Comparison of ENCODE assay signal across 8 cellular contexts in genomic region chr3:48034000-48034516, GRCh38. TPM values are rescaled to one million over a fixed set of nuclear protein-coding genes. Genes with fewer than 3 reads are reported as not detected.
DNase-seq lines count a peak whose midpoint lies in the region; ATAC-seq and TF ChIP-seq lines count a peak whose summit lies in the region.

No MANE protein-coding gene starts in this region.

- peaks cover 55% of the 10 kb centered on the region for H3K4me1 Mint-ChIP-seq in chondrocyte (ENCODE audit: low read depth)
- peaks cover 14% of the 10 kb centered on the region for H3K4me1 Mint-ChIP-seq in memory B cell

- no peak for TF ChIP-seq CTCF in chondrocyte (IDR thresholded peaks at IDR 0.05)

- DNase-seq in AG08396 (ENCODE audit: low spot score) = peak; percentile 42
- DNase-seq in NCI-H2029 (lab: John Stamatoyannopoulos, UW) = peak; percentile 89
- no peak for DNase-seq in chondrocyte (ENCODE audit: low spot score)
- no peak for DNase-seq in memory B cell (ENCODE audit: low spot score in 2 of 2)
- DNase-seq in NCI-H1417 (lab: John Stamatoyannopoulos, UW) = no peak
- DNase-seq in posterior vena cava (ENCODE audit: low spot score) = no peak

- H3K36me3 Mint-ChIP-seq in chondrocyte (ENCODE audit: low read depth) (peaks cover 2% of the 10 kb centered on the region), memory B cell (peaks cover 5% of the 10 kb centered on the region)

- H3K27me3 Mint-ChIP-seq in chondrocyte (ENCODE audit: low read depth) (no peaks in the 10 kb centered on the region), memory B cell (no peaks in the 10 kb centered on the region)

- ATAC-seq in memory B cell (ENCODE audit: low read depth) = no peak
- no peak for ATAC-seq in HG03521 (IDR thresholded peaks at IDR 0.05; ENCODE audit: unreplicated experiment)
- ATAC-seq in HG03095 (IDR thresholded peaks at IDR 0.05; ENCODE audit: unreplicated experiment) = no peak

- H3K9me3 Mint-ChIP-seq in chondrocyte (ENCODE audit: low read depth) (no peaks in the 10 kb centered on the region), memory B cell (no peaks in the 10 kb centered on the region)

- no peak overlapping the region for H3K4me3 Mint-ChIP-seq in chondrocyte (ENCODE audit: unreplicated experiment)
- H3K4me3 Mint-ChIP-seq in memory B cell = no peak overlapping the region

- intact Hi-C loops in posterior vena cava (cut with DNase I) = loop anchor here in 1 of 2 donors (10.0 kb wide), 1 partner anchor 51 kb away; no protein-coding TSS in a partner anchor

- H3K27ac Mint-ChIP-seq in chondrocyte (ENCODE audit: unreplicated experiment) = peak overlapping the region; percentile 91
- H3K27ac Mint-ChIP-seq in memory B cell = peak overlapping the region; percentile 61

RNA-seq across cellular contexts. Expression of gene MAP4, which starts 17.8 kb away (rescaled TPM):
- total RNA-seq in chondrocyte = 376 to 414 TPM (median 401 TPM) in 3 replicates
- 100 to 1,000 TPM; 332 to 380 TPM for total RNA-seq in posterior vena cava

Comparison
In these comparisons a context has a peak if more than half of its experiments do, and no peak if none do; other contexts are left out.
1. DNase-seq: peak in AG08396 (single experiment) and NCI-H2029 (single experiment); none in chondrocyte (single experiment), memory B cell (0 of 2), NCI-H1417 (0 of 3) and posterior vena cava (single experiment).